17 cellular contexts compared by ENCODE assay signal in genomic region chr2:177483531-177483930, GRCh38.
A peak's percentile ranks its signal among the peaks of the same experiment; 100 is the strongest.
DNase-seq lines count a peak whose midpoint lies in the region; ATAC-seq and TF ChIP-seq lines count a peak whose summit lies in the region.
"Had no signal": no experiment of that assay in that cellular context is flagged by ENCODE, and none has a peak within 500 bp of the region (broad histone marks: within the 10 kb centered on the region; RNA-seq: fewer than 3 reads in every experiment).

No MANE protein-coding gene starts in this region.

- H3K79me1 ChIP-seq in neuronal stem cell (ENCODE audit: low read depth, low read length), result no peaks in the 10 kb centered on the region

- H3K27ac Mint-ChIP-seq in central memory CD8-positive, alpha-beta T cell (ENCODE audit: low read depth), result peak overlapping the region; percentile 73
- H3K27ac Mint-ChIP-seq in neural progenitor cell, result peak overlapping the region; percentile 44
- H3K27ac Mint-ChIP-seq: B cell; CD8-positive, alpha-beta T cell had no signal

- H4K8ac ChIP-seq in neuronal stem cell (ENCODE audit: low read depth, low read length), result no peak overlapping the region

- peak overlapping the region; percentile 19 for H3K27ac ChIP-seq in cardiac muscle cell
- H3K27ac ChIP-seq in right cardiac atrium (ENCODE audit: low read length), result no peak overlapping the region
- H3K27ac ChIP-seq in SK-N-MC, result peak overlapping the region; percentile 55; the same call in 1 of the 2 replicates
- no peak overlapping the region for H3K27ac ChIP-seq in neural progenitor cell
- H3K27ac ChIP-seq in neuronal stem cell (replicated peaks; ENCODE audit: low read length), result no peak overlapping the region
- H3K27ac ChIP-seq: BLaER1 treated with 17β-estradiol and CSF1 and Interleukin-3, amounts not matched to agents 10 nM and 100 nM; GM23248 had no signal

- no peak for ATAC-seq in right cardiac atrium
- no peak for ATAC-seq in central memory CD8-positive, alpha-beta T cell (replicated peaks; ENCODE audit: extremely low read depth, poor library complexity, severe bottlenecking)
- ATAC-seq: CD8-positive, alpha-beta T cell had no signal

- H3K4me3 ChIP-seq in cardiac muscle cell (no peak overlapping the region), right cardiac atrium (ENCODE audit: low read length) (no peak overlapping the region), SK-N-MC (0 out of 2 replicates have a peak overlapping the region, but pooled peaks have one; percentile 23), neural progenitor cell (no peak overlapping the region), neuronal stem cell (ENCODE audit: low read length in 2 of 2) (no peak overlapping the region)
- H3K4me3 ChIP-seq: BLaER1 treated with 17β-estradiol and CSF1 and Interleukin-3, amounts not matched to agents 10 nM and 100 nM; GM23248; HAP-1 had no signal

- H3K4me3 Mint-ChIP-seq in central memory CD8-positive, alpha-beta T cell, result no peak overlapping the region
- H3K4me3 Mint-ChIP-seq in neural progenitor cell, result no peak overlapping the region
- H3K4me3 Mint-ChIP-seq: B cell; CD8-positive, alpha-beta T cell had no signal

- no peak overlapping the region for H2BK15ac ChIP-seq in neuronal stem cell (ENCODE audit: low read length)

- peaks cover 15% of the 10 kb centered on the region for H3K36me3 Mint-ChIP-seq in central memory CD8-positive, alpha-beta T cell (ENCODE audit: insufficient read depth)
- no peaks in the 10 kb centered on the region for H3K36me3 Mint-ChIP-seq in neural progenitor cell

- peaks cover 5% of the 10 kb centered on the region for H3K4me1 Mint-ChIP-seq in central memory CD8-positive, alpha-beta T cell
- no peaks in the 10 kb centered on the region for H3K4me1 Mint-ChIP-seq in neural progenitor cell
- H3K4me1 Mint-ChIP-seq: B cell had no signal

- no peak for TF ChIP-seq CTCF in cardiac muscle cell (IDR thresholded peaks at IDR 0.05; ENCODE audit: low read depth, low read length)
- TF ChIP-seq CTCF in neural progenitor cell (IDR thresholded peaks at IDR 0.05), result no peak

- no peak overlapping the region for H3K4ac ChIP-seq in neuronal stem cell (ENCODE audit: low read length)

- no peak overlapping the region for H3K14ac ChIP-seq in neuronal stem cell (ENCODE audit: low read length)

- no peak overlapping the region for H2BK5ac ChIP-seq in neuronal stem cell (ENCODE audit: low read length)

- no peak for DNase-seq in cardiac muscle cell (ENCODE audit: low read depth in 1 of 2, low spot score in 1 of 2)
- DNase-seq in right cardiac atrium, result no peak
- DNase-seq in SK-N-MC (ENCODE audit: low read depth, low spot score), result no peak
- no peak for DNase-seq in central memory CD8-positive, alpha-beta T cell (ENCODE audit: low spot score in 2 of 2)
- DNase-seq in neural progenitor cell (ENCODE audit: low spot score), result no peak
- no peak for DNase-seq in T-helper 1 cell
- no peak for DNase-seq in neuronal stem cell (ENCODE audit: low spot score)
- DNase-seq in activated CD8-positive, alpha-beta memory T cell treated with anti-CD3 and anti-CD28 coated beads, Interleukin-2, amount 50 U/mL, for 4 hours, result no peak
- DNase-seq: 8988T; CD8-positive, alpha-beta T cell; DMS 273 treated with DMSO at 0.1 percent for 48 hours; DMS53; DND-41; GM23248 had no signal

- no peak overlapping the region for H2AK5ac ChIP-seq in neuronal stem cell (ENCODE audit: low read depth, low read length)

- no peak overlapping the region for H2AFZ ChIP-seq in neural progenitor cell (replicated peaks)
- H2AFZ ChIP-seq in neuronal stem cell (ENCODE audit: low read length), result no peak overlapping the region
- H2AFZ ChIP-seq: GM23248 had no signal

- no peak overlapping the region for H3K23ac ChIP-seq in neuronal stem cell (ENCODE audit: low read depth, low read length, poor library complexity)

- no peaks in the 10 kb centered on the region for H3K9me3 ChIP-seq in cardiac muscle cell (ENCODE audit: low read depth)
- no peaks in the 10 kb centered on the region for H3K9me3 ChIP-seq in right cardiac atrium (ENCODE audit: control insufficient read depth, low read length)
- no peaks in the 10 kb centered on the region for H3K9me3 ChIP-seq in SK-N-MC (ENCODE audit: low read depth, low read length)
- H3K9me3 ChIP-seq in neural progenitor cell (ENCODE audit: low read depth), result no peaks in the 10 kb centered on the region
- peaks cover 0 to 4% of the 10 kb centered on the region in 2 donors for H3K9me3 ChIP-seq in neuronal stem cell (replicated peaks in 1 of 2; ENCODE audit: control insufficient read depth in 2 of 2, insufficient read depth in 1 of 2, low read depth in 1 of 2, low read length in 2 of 2)
- H3K9me3 ChIP-seq: HAP-1 had no signal

- no peaks in the 10 kb centered on the region for H3K27me3 ChIP-seq in cardiac muscle cell
- no peaks in the 10 kb centered on the region for H3K27me3 ChIP-seq in right cardiac atrium (ENCODE audit: control insufficient read depth, insufficient read depth)
- no peaks in the 10 kb centered on the region for H3K27me3 ChIP-seq in neural progenitor cell
- H3K27me3 ChIP-seq in neuronal stem cell (ENCODE audit: control insufficient read depth in 3 of 3, insufficient read depth in 3 of 3, low read depth in 1 of 3, low read length in 3 of 3), result no peaks in the 10 kb centered on the region
- H3K27me3 ChIP-seq: BLaER1 treated with 17β-estradiol and CSF1 and Interleukin-3, amounts not matched to agents 10 nM and 100 nM had no signal

- peaks cover 5% of the 10 kb centered on the region for H3K9me3 Mint-ChIP-seq in central memory CD8-positive, alpha-beta T cell
- H3K9me3 Mint-ChIP-seq in neural progenitor cell, result no peaks in the 10 kb centered on the region

- H3K79me2 ChIP-seq in neural progenitor cell (ENCODE audit: low read depth), result no peaks in the 10 kb centered on the region

- H3K4me1 ChIP-seq in cardiac muscle cell (ENCODE audit: low read depth) (no peaks in the 10 kb centered on the region), right cardiac atrium (ENCODE audit: control insufficient read depth, insufficient read depth, low read length) (no peaks in the 10 kb centered on the region), neural progenitor cell (no peaks in the 10 kb centered on the region), neuronal stem cell (ENCODE audit: control insufficient read depth in 2 of 2, insufficient read depth in 1 of 2, low read depth in 1 of 2, low read length in 2 of 2) (no peaks in the 10 kb centered on the region)
- H3K4me1 ChIP-seq: BLaER1 treated with 17β-estradiol and CSF1 and Interleukin-3, amounts not matched to agents 10 nM and 100 nM had no signal

- no peak overlapping the region for H2BK12ac ChIP-seq in neuronal stem cell (ENCODE audit: low read length)

- no peaks in the 10 kb centered on the region for H4K20me1 ChIP-seq in neural progenitor cell (ENCODE audit: low read depth)
- H4K20me1 ChIP-seq: BLaER1 treated with 17β-estradiol and CSF1 and Interleukin-3, amounts not matched to agents 10 nM and 100 nM had no signal

- H3K36me3 ChIP-seq in cardiac muscle cell (no peaks in the 10 kb centered on the region), SK-N-MC (ENCODE audit: insufficient read depth, low read length) (peaks cover 2% of the 10 kb centered on the region; the same call in 1 of the 2 replicates), neural progenitor cell (no peaks in the 10 kb centered on the region), neuronal stem cell (replicated peaks in 1 of 2; ENCODE audit: control insufficient read depth in 2 of 2, insufficient read depth in 2 of 2, low read length in 2 of 2) (peaks cover 2 to 17% of the 10 kb centered on the region in 2 donors)

- 89% methylated on average over 2 of the region's 2 CpGs for WGBS in right cardiac atrium
- WGBS in neuronal stem cell (ENCODE audit: extremely low coverage in 2 of 2, insufficient read length in 2 of 2, insufficient replicate concordance in 1 of 2), 2 donors, result no CpG with 5 or more reads among the region's 2 CpGs

- H3K27me3 Mint-ChIP-seq in central memory CD8-positive, alpha-beta T cell, result no peaks in the 10 kb centered on the region
- H3K27me3 Mint-ChIP-seq in neural progenitor cell (ENCODE audit: insufficient read depth, low read depth), result peaks cover 2% of the 10 kb centered on the region
- H3K27me3 Mint-ChIP-seq: B cell had no signal

- no peaks in the 10 kb centered on the region for H3F3A ChIP-seq in neural progenitor cell (ENCODE audit: low read depth)

- no peak overlapping the region for H3K18ac ChIP-seq in neuronal stem cell (ENCODE audit: low read length)

- H2BK120ac ChIP-seq in neuronal stem cell (ENCODE audit: low read depth, low read length), result no peak overlapping the region

- no peak overlapping the region for H4K91ac ChIP-seq in neuronal stem cell (ENCODE audit: low read depth, low read length, poor library complexity)

- H3K4me2 ChIP-seq in neural progenitor cell (no peak overlapping the region), neuronal stem cell (ENCODE audit: insufficient read depth, low read length, poor library complexity, severe bottlenecking) (no peak overlapping the region)
- H3K4me2 ChIP-seq: BLaER1 treated with 17β-estradiol and CSF1 and Interleukin-3, amounts not matched to agents 10 nM and 100 nM had no signal

- intact Hi-C loops in right cardiac atrium (cut with DNase I), result loop anchor here in 2 of 4 donors (10.0 kb wide), 2 partner anchors 131 to 241 kb away; a partner anchor contains a TSS

- H3K9ac ChIP-seq in SK-N-MC (ENCODE audit: insufficient read length) (no peak overlapping the region), neural progenitor cell (no peak overlapping the region), neuronal stem cell (ENCODE audit: low read depth, low read length, poor library complexity) (no peak overlapping the region)
- H3K9ac ChIP-seq: BLaER1 treated with 17β-estradiol and CSF1 and Interleukin-3, amounts not matched to agents 10 nM and 100 nM; GM23248 had no signal

Comparison
In these comparisons a context has a peak if more than half of its experiments do, and no peak if none do; other contexts are left out.
1. H3K27ac ChIP-seq: peak in cardiac muscle cell (single experiment) and SK-N-MC (single experiment); none in right cardiac atrium (single experiment), neural progenitor cell (single experiment) and neuronal stem cell (single experiment).